8 cellular contexts compared by ENCODE assay signal in genomic region chr1:178189814-178190213, GRCh38.
DNase-seq lines count a peak whose midpoint lies in the region; ATAC-seq and TF ChIP-seq lines count a peak whose summit lies in the region.

No MANE protein-coding gene starts in this region.

- intact Hi-C loops in HCT116 (cut with micrococcal nuclease): loop anchor here (1.0 to 2.0 kb wide), 2 partner anchors 159 to 242 kb away; no protein-coding TSS in a partner anchor

- H3K27me3 Mint-ChIP-seq in endothelial cell (ENCODE audit: unreplicated experiment) (no peaks in the 10 kb centered on the region), neural progenitor cell (ENCODE audit: insufficient read depth, low read depth) (no peaks in the 10 kb centered on the region)

- TF ChIP-seq POLR2A in HCT116 (IDR thresholded peaks at IDR 0.05; ENCODE audit: borderline replicate concordance, extremely low read depth, insufficient read depth, insufficient read length): no peak

- H3K36me3 Mint-ChIP-seq in endothelial cell (ENCODE audit: low read depth, unreplicated experiment): peaks cover 2% of the 10 kb centered on the region
- H3K36me3 Mint-ChIP-seq in neural progenitor cell: no peaks in the 10 kb centered on the region

- H3K9me3 Mint-ChIP-seq in endothelial cell (ENCODE audit: unreplicated experiment): no peaks in the 10 kb centered on the region
- peaks cover 27% of the 10 kb centered on the region for H3K9me3 Mint-ChIP-seq in neural progenitor cell

- TF ChIP-seq CTCF in HCT116 (IDR thresholded peaks at IDR 0.05 in 2 of 3, conservative IDR thresholded peaks at IDR 0.05 in 1 of 3; ENCODE audit: borderline replicate concordance in 1 of 3, insufficient read depth in 1 of 3, low read depth in 2 of 3, low read length in 2 of 3) (peak; percentile 57 to 73 (median 70); a peak in 5 of 6 replicates), endothelial cell (IDR thresholded peaks at IDR 0.05; ENCODE audit: unreplicated experiment) (peak; percentile 31), neural progenitor cell (IDR thresholded peaks at IDR 0.05) (peak; percentile 71)

- H3K9ac ChIP-seq in HCT116 (ENCODE audit: low read length) (no peak overlapping the region), neural progenitor cell (no peak overlapping the region)

- no peak overlapping the region for H3K4me3 Mint-ChIP-seq in endothelial cell (ENCODE audit: unreplicated experiment)
- H3K4me3 Mint-ChIP-seq in neural progenitor cell: no peak overlapping the region

- ATAC-seq in HCT116 (peak; percentile 82), GM18520 (IDR thresholded peaks at IDR 0.05; ENCODE audit: unreplicated experiment) (no peak), GM21447 (IDR thresholded peaks at IDR 0.05; ENCODE audit: unreplicated experiment) (no peak)

- H3K4me3 ChIP-seq in HCT116 (replicated peaks in 1 of 2; ENCODE audit: low read depth in 1 of 2, low read length in 2 of 2) (no peak overlapping the region), neural progenitor cell (no peak overlapping the region)

- no peaks in the 10 kb centered on the region for H3K9me2 ChIP-seq in HCT116 (ENCODE audit: insufficient read depth)

- no TSS peak for BruUV-seq in HCT116 (replicated peaks; lab: Mats Ljungman, UMichigan)

- POLR2A ChIA-PET in HCT116 (lab: Charles Lee): no interaction called here

- H3K27ac Mint-ChIP-seq in endothelial cell (ENCODE audit: unreplicated experiment) (no peak overlapping the region), neural progenitor cell (no peak overlapping the region)

- no peaks in the 10 kb centered on the region for H3K27me3 ChIP-seq in HCT116 (ENCODE audit: insufficient read depth, low read length)
- no peaks in the 10 kb centered on the region for H3K27me3 ChIP-seq in neural progenitor cell

- H3K27ac ChIP-seq in HCT116 (ENCODE audit: low read depth, low read length): no peak overlapping the region
- no peak overlapping the region for H3K27ac ChIP-seq in neural progenitor cell

- RAD21 ChIA-PET in HCT116 (lab: Charles Lee; ENCODE audit: low non-redundant PET in 1 of 2, low total read pairs in 2 of 2, uncharacterized antibody in 2 of 2, unreplicated experiment in 2 of 2): no interaction called here

- CTCF ChIA-PET in HCT116 (lab: Charles Lee): interaction anchor here (1.0 to 2.8 kb wide), 4 partner anchors 10 to 241 kb away, joined by 3 to 8 read pairs (median 4); no protein-coding TSS in a partner anchor

- H3K36me3 ChIP-seq in HCT116 (ENCODE audit: control insufficient read depth in 1 of 2, insufficient read depth in 2 of 2, low read length in 2 of 2): no peaks in the 10 kb centered on the region
- no peaks in the 10 kb centered on the region for H3K36me3 ChIP-seq in neural progenitor cell

- no peaks in the 10 kb centered on the region for H3F3A ChIP-seq in neural progenitor cell (ENCODE audit: low read depth)

- H2AFZ ChIP-seq in HCT116 (ENCODE audit: low read depth, low read length, poor library complexity, severe bottlenecking) (no peak overlapping the region), neural progenitor cell (replicated peaks) (no peak overlapping the region)

- no peaks in the 10 kb centered on the region for H3K9me3 ChIP-seq in HCT116 (ENCODE audit: control insufficient read depth in 1 of 2, insufficient read depth in 1 of 2, low read depth in 1 of 2, low read length in 2 of 2)
- no peaks in the 10 kb centered on the region for H3K9me3 ChIP-seq in neural progenitor cell (ENCODE audit: low read depth)

- H3K4me1 ChIP-seq in HCT116 (ENCODE audit: control insufficient read depth in 1 of 2, insufficient read depth in 2 of 2, low read length in 2 of 2) (peaks cover 0 to 4% of the 10 kb centered on the region in 2 experiments; a peak in 2 of 4 replicates), neural progenitor cell (no peaks in the 10 kb centered on the region)

- H3K79me2 ChIP-seq in HCT116 (ENCODE audit: insufficient read depth, low read length): 0 out of 2 replicates have a peak, but pooled peaks cover 11% of the 10 kb centered on the region
- H3K79me2 ChIP-seq in neural progenitor cell (ENCODE audit: low read depth): peaks cover 23% of the 10 kb centered on the region

- H4K20me1 ChIP-seq in HCT116 (ENCODE audit: insufficient read depth) (no peaks in the 10 kb centered on the region), neural progenitor cell (ENCODE audit: low read depth) (no peaks in the 10 kb centered on the region)

- TF ChIP-seq RAD21 in HCT116 (IDR thresholded peaks at IDR 0.05; ENCODE audit: low read depth): peak; percentile 69

- no peak overlapping the region for H3K4me2 ChIP-seq in HCT116 (ENCODE audit: low read length)
- H3K4me2 ChIP-seq in neural progenitor cell: no peak overlapping the region

- DNase-seq in ELF-1 (ENCODE audit: low read depth, low spot score): peak; percentile 66
- DNase-seq in HCT116 (ENCODE audit: low read depth, low spot score): peak; percentile 13
- peak; percentile 60 to 82 for DNase-seq in NCI-H526 (lab: John Stamatoyannopoulos, UW)
- peak; percentile 54 for DNase-seq in endothelial cell (ENCODE audit: low spot score)
- DNase-seq in neural progenitor cell (ENCODE audit: low spot score): peak; percentile 66
- DNase-seq in activated effector memory CD4-positive, alpha-beta T cell treated with Interleukin-2 at 50 U/mL for 16 hours: no peak

- H3K4me1 Mint-ChIP-seq in endothelial cell (ENCODE audit: unreplicated experiment): peaks cover 59% of the 10 kb centered on the region
- no peaks in the 10 kb centered on the region for H3K4me1 Mint-ChIP-seq in neural progenitor cell

TF ChIP-seq in HCT116, 20 proteins besides CTCF, POLR2A, EP300 and RAD21:
- TF ChIP-seq YY1 (IDR thresholded peaks at IDR 0.05; ENCODE audit: extremely low read depth, insufficient replicate concordance, low read depth, low read length) (no peak), CBX3 (IDR thresholded peaks at IDR 0.05; ENCODE audit: low read depth) (peak; percentile 60; the same call in 1 of the 2 replicates), SP1 (IDR thresholded peaks at IDR 0.05; ENCODE audit: low read depth) (no peak), ATF3 (IDR thresholded peaks at IDR 0.05) (no peak), EGR1 (IDR thresholded peaks at IDR 0.05; ENCODE audit: low read depth) (no peak), SIN3A (IDR thresholded peaks at IDR 0.05; ENCODE audit: low read depth) (no peak), REST (IDR thresholded peaks at IDR 0.05; ENCODE audit: low read depth) (no peak)
